ENCODE assay signal across 15 cellular contexts in genomic region chr1:42779725-42780124, GRCh38. TPM values are rescaled to one million over a fixed set of nuclear protein-coding genes. Genes with fewer than 3 reads are reported as not detected.
"Had no signal": no experiment of that assay in that cellular context is flagged by ENCODE, and none has a peak within 500 bp of the region (broad histone marks: within the 10 kb centered on the region; RNA-seq: fewer than 3 reads in every experiment).

No MANE protein-coding gene starts in this region.

- H3K4me3 Mint-ChIP-seq: activated B cell treated with CpG ODN at 0.5 μM for 24 hours; effector memory CD8-positive, alpha-beta T cell; immature natural killer cell had no signal

- H3K27ac Mint-ChIP-seq: activated B cell treated with CpG ODN at 0.5 μM for 24 hours; effector memory CD8-positive, alpha-beta T cell had no signal

- ATAC-seq: effector memory CD8-positive, alpha-beta T cell had no signal

- H3K27me3 Mint-ChIP-seq: activated B cell treated with CpG ODN at 0.5 μM for 24 hours; effector memory CD8-positive, alpha-beta T cell had no signal

- H3K9me3 Mint-ChIP-seq: activated B cell treated with CpG ODN at 0.5 μM for 24 hours; effector memory CD8-positive, alpha-beta T cell; immature natural killer cell had no signal

- DNase-seq: activated B cell treated with CpG ODN at 0.5 μM for 24 hours; activated CD4-positive, alpha-beta T cell treated with anti-CD3 and anti-CD28 coated beads for 48 hours; activated naive CD4-positive, alpha-beta T cell treated with anti-CD3 and anti-CD28 coated beads, Interleukin-2, amount 50 U/mL, for 16 hours; activated T-cell treated with anti-CD3 and anti-CD28 coated beads for 4 hours; amniotic stem cell; dermis blood vessel endothelial cell; effector memory CD8-positive, alpha-beta T cell; immature natural killer cell; kidney glomerular epithelial cell; left ventricle myocardium inferior; mammary epithelial cell; occipital lobe; posterior cingulate gyrus; stimulated activated naive CD4-positive, alpha-beta T cell treated with Interleukin-2 at 50 U/mL for 16 hours; uterus had no signal

RNA-seq across cellular contexts. Expression of gene TMEM269, which starts 5.1 kb away (rescaled TPM):
- total RNA-seq: dermis blood vessel endothelial cell, left ventricle myocardium inferior had no signal
